In the genomic region with DNA sequence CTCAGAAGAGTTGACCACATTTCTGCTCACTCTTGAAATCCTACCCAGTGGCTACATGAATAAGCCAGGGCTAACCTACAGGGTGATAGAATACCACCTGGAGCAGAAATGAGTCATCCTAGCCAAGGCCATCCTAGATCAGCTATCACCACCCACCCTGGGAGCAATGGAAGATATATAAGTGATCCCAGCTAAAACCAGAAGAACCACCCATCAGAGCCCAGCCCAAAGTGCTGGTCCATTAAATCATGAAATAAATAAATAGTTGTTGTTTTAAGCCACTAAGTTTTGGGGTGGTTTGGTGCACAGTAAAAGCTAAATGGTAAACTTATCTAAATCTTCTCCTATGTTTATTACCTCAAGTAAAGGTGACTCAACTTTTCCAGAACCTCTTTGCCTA, we compare ENCODE assay signal across 1 cellular context.
A peak's percentile ranks its signal among the peaks of the same experiment; 100 is the strongest.
TF ChIP-seq lines count a peak whose summit lies in the region.

No MANE protein-coding gene starts in this region.

TF ChIP-seq in GM23338, 12 proteins besides CTCF, POLR2A, EP300 and RAD21 (continued from another document):
- TF ChIP-seq, protein P1, sequence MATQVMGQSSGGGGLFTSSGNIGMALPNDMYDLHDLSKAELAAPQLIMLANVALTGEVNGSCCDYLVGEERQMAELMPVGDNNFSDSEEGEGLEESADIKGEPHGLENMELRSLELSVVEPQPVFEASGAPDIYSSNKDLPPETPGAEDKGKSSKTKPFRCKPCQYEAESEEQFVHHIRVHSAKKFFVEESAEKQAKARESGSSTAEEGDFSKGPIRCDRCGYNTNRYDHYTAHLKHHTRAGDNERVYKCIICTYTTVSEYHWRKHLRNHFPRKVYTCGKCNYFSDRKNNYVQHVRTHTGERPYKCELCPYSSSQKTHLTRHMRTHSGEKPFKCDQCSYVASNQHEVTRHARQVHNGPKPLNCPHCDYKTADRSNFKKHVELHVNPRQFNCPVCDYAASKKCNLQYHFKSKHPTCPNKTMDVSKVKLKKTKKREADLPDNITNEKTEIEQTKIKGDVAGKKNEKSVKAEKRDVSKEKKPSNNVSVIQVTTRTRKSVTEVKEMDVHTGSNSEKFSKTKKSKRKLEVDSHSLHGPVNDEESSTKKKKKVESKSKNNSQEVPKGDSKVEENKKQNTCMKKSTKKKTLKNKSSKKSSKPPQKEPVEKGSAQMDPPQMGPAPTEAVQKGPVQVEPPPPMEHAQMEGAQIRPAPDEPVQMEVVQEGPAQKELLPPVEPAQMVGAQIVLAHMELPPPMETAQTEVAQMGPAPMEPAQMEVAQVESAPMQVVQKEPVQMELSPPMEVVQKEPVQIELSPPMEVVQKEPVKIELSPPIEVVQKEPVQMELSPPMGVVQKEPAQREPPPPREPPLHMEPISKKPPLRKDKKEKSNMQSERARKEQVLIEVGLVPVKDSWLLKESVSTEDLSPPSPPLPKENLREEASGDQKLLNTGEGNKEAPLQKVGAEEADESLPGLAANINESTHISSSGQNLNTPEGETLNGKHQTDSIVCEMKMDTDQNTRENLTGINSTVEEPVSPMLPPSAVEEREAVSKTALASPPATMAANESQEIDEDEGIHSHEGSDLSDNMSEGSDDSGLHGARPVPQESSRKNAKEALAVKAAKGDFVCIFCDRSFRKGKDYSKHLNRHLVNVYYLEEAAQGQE (IDR thresholded peaks at IDR 0.05; ENCODE audit: unreplicated experiment), result no peak
- peak; percentile 64 for TF ChIP-seq ZNF331 (CRISPR knock-in tag; IDR thresholded peaks at IDR 0.05; ENCODE audit: low read depth)
- no peak for TF ChIP-seq JUNB (IDR thresholded peaks at IDR 0.05; ENCODE audit: unreplicated experiment)
TF ChIP-seq in GM23338: peak in this region for 1.
